ENCODE assay signal across 18 cellular contexts in genomic region chr5:59128646-59129290, GRCh38.
DNase-seq lines count a peak whose midpoint lies in the region; ATAC-seq, FAIRE-seq and TF ChIP-seq lines count a peak whose summit lies in the region.
"Had no signal": no experiment of that assay in that cellular context is flagged by ENCODE, and none has a peak within 500 bp of the region (broad histone marks: within the 10 kb centered on the region; RNA-seq: fewer than 3 reads in every experiment).

No MANE protein-coding gene starts in this region.

- H3K4me3 Mint-ChIP-seq in activated CD4-positive, alpha-beta memory T cell treated with anti-CD3 and anti-CD28 coated beads for 36 hours: no peak overlapping the region

- H3K27me3 Mint-ChIP-seq in activated CD4-positive, alpha-beta memory T cell treated with anti-CD3 and anti-CD28 coated beads for 36 hours: no peaks in the 10 kb centered on the region

- FAIRE-seq in D721Med (lab: Jason Lieb, UNC): peak; percentile 76
- FAIRE-seq: RCC 7860 had no signal

- no peaks in the 10 kb centered on the region for H3K36me3 Mint-ChIP-seq in activated CD4-positive, alpha-beta memory T cell treated with anti-CD3 and anti-CD28 coated beads for 36 hours

- no peak overlapping the region for H3K27ac Mint-ChIP-seq in activated CD4-positive, alpha-beta memory T cell treated with anti-CD3 and anti-CD28 coated beads for 36 hours

- intact Hi-C loops in activated CD4-positive, alpha-beta memory T cell treated with anti-CD3 and anti-CD28 coated beads for 36 hours (cut with micrococcal nuclease): no loop called here

- POLR2A ChIA-PET in activated CD4-positive, alpha-beta memory T cell treated with anti-CD3 and anti-CD28 coated beads for 36 hours (lab: Charles Lee): interaction anchor here (1.2 to 3.3 kb wide), 6 partner anchors 9 to 242 kb away, joined by 3 to 40 read pairs (median 8); no protein-coding TSS in a partner anchor

- no peak overlapping the region for H3K4me3 ChIP-seq in ACC112 (ENCODE audit: low read depth, low read length)
- no peak overlapping the region for H3K4me3 ChIP-seq in choroid plexus epithelial cell (ENCODE audit: low read depth, low read length)
- no peak overlapping the region for H3K4me3 ChIP-seq in osteoblast (ENCODE audit: insufficient read depth, low read length)

- peak overlapping the region; percentile 82 for H3K27ac ChIP-seq in ACC112 (ENCODE audit: low read depth, low read length)
- peak overlapping the region; percentile 81 for H3K27ac ChIP-seq in osteoblast (ENCODE audit: low read depth, low read length)

- ATAC-seq in GM21723 (IDR thresholded peaks at IDR 0.05; ENCODE audit: unreplicated experiment): no peak

- TF ChIP-seq CTCF in D721Med (IDR thresholded peaks at IDR 0.05; ENCODE audit: insufficient read depth, missing control alignments) (no peak), choroid plexus epithelial cell (conservative IDR thresholded peaks at IDR 0.05; ENCODE audit: low read depth, low read length) (no peak), osteoblast (IDR thresholded peaks at IDR 0.05; ENCODE audit: extremely low read depth, low read depth, low read length) (no peak)

- H3K9me3 ChIP-seq in osteoblast (ENCODE audit: low read depth, low read length): no peaks in the 10 kb centered on the region
- H3K9me3 ChIP-seq: ascending aorta had no signal

- DNase-seq in D721Med (ENCODE audit: insufficient read length, low spot score) (no peak), choroid plexus epithelial cell (ENCODE audit: low read depth) (peak; percentile 25), osteoblast (ENCODE audit: insufficient read length, low spot score, missing footprints) (no peak), AG20443 (ENCODE audit: low spot score) (no peak), KG1 (lab: John Stamatoyannopoulos, UW) (no peak)
- no peak for DNase-seq in activated CD4-positive, alpha-beta memory T cell treated with anti-CD3 and anti-CD28 coated beads for 36 hours
- DNase-seq: activated CD4-positive, CD25-positive, alpha-beta regulatory T cell treated with anti-CD3 and anti-CD28 coated beads, Interleukin-2, amount 50 U/mL, for 72 hours; activated T-cell treated with anti-CD3 and anti-CD28 coated beads, Interleukin-2, amount 50 U/mL, for 1 hour; dorsolateral prefrontal cortex; GF-D8; NCI-H187; NCI-H510A; stimulated activated CD4-positive, alpha-beta T cell treated with anti-CD3 and anti-CD28 coated beads, Interleukin-12 subunit alpha, Interleukin-12 subunit beta, amount 100 ng/mL, for 4 hours; T-helper 1 cell had no signal

- H3K27me3 ChIP-seq in ACC112 (ENCODE audit: insufficient read depth, low read length): no peaks in the 10 kb centered on the region
- no peaks in the 10 kb centered on the region for H3K27me3 ChIP-seq in osteoblast (ENCODE audit: insufficient read depth, low read length)
- H3K27me3 ChIP-seq: ascending aorta, dorsolateral prefrontal cortex had no signal

- H3K4me2 ChIP-seq in osteoblast (ENCODE audit: insufficient read depth, low read length): no peak overlapping the region

- H3K79me2 ChIP-seq in ACC112 (ENCODE audit: control insufficient read depth, insufficient read depth, low read length, unreplicated experiment) (no peaks in the 10 kb centered on the region), osteoblast (ENCODE audit: insufficient read depth, low read length) (no peaks in the 10 kb centered on the region)

- no peaks in the 10 kb centered on the region for H4K20me1 ChIP-seq in osteoblast (ENCODE audit: insufficient read depth, low read length)

- H3K9me3 Mint-ChIP-seq in activated CD4-positive, alpha-beta memory T cell treated with anti-CD3 and anti-CD28 coated beads for 36 hours: no peaks in the 10 kb centered on the region

- H2AFZ ChIP-seq in ACC112 (ENCODE audit: low read length, unreplicated experiment) (no peak overlapping the region), osteoblast (ENCODE audit: low read length) (no peak overlapping the region)

- H3K36me3 ChIP-seq in ACC112 (ENCODE audit: insufficient read depth, low read length) (no peaks in the 10 kb centered on the region), osteoblast (ENCODE audit: insufficient read depth, low read length) (no peaks in the 10 kb centered on the region)
- H3K36me3 ChIP-seq: ascending aorta had no signal

- peaks cover 20% of the 10 kb centered on the region for H3K4me1 Mint-ChIP-seq in activated CD4-positive, alpha-beta memory T cell treated with anti-CD3 and anti-CD28 coated beads for 36 hours (ENCODE audit: low read depth)

- CTCF ChIA-PET in activated CD4-positive, alpha-beta memory T cell treated with anti-CD3 and anti-CD28 coated beads for 36 hours (lab: Charles Lee): interaction anchor here (0.7 to 3.3 kb wide), 9 partner anchors 9 to 242 kb away, joined by 3 to 29 read pairs (median 4); no protein-coding TSS in a partner anchor

- peaks cover 46% of the 10 kb centered on the region for H3K4me1 ChIP-seq in ACC112 (ENCODE audit: control insufficient read depth, insufficient read depth, low read length, unreplicated experiment)
- H3K4me1 ChIP-seq in osteoblast (ENCODE audit: insufficient read depth, low read length): peaks cover 35% of the 10 kb centered on the region
